Comparison of ENCODE assay signal across 1 cellular context in the genomic region with DNA sequence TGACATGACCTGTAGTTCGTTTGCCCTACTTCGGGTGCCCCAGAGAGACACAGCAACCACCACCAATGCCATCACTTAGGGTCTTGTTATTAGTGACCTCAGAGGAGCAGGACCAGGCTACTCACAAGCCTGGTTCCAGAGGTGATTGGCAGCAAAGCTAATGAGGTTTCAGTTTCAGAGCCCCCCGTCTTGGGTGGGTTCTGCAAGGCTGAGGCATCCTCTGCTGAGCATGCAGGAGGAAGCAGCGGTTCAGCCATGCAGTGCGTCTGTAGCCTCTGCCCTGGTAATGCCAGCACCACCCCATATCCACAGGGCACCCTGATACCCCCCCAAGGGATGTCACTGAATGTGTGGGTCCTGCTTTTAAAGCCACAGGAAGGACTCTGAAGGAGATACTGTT.
TF ChIP-seq lines count a peak whose summit lies in the region.

No MANE protein-coding gene starts in this region.

TF ChIP-seq in GM12878, 131 proteins besides CTCF, POLR2A, EP300 and RAD21:
- no peak for TF ChIP-seq POLR2AphosphoS5 (IDR thresholded peaks at IDR 0.05; ENCODE audit: low read length)
- no peak for TF ChIP-seq TCF7 (IDR thresholded peaks at IDR 0.05; ENCODE audit: borderline replicate concordance)
